Comparison of ENCODE assay signal across 28 cellular contexts in the genomic region with DNA sequence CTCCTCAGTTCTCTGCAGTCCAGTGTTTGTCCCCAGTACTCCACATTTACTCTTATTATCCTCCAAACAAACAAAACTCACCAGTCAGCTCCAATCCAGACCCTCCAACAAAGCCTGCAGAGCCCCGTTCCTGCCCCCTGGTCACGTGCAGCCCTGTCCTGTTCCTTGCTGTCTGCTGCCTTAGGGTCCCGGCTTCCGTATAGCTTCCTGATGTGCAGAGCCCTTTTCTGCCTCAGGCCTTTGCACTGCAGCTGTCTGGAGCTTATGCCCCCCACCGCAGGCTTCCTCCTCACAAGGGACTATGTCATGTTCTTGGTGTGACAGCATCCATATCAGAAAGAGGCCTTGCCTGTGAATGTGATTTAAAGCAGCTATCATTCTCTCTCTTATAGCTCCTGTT.
"Had no signal": no experiment of that assay in that cellular context is flagged by ENCODE, and none has a peak within 500 bp of the region (broad histone marks: within the 10 kb centered on the region; RNA-seq: fewer than 3 reads in every experiment).

No MANE protein-coding gene starts in this region.

- H3K9me3 Mint-ChIP-seq: activated T-cell treated with anti-CD3 and anti-CD28 coated beads, Interleukin-2, amount 50 U/mL, for 4 hours; activated T-helper 17 cell treated with anti-CD3 and anti-CD28 coated beads, Interleukin-2, amount 50 U/mL, for 72 hours; central memory CD8-positive, alpha-beta T cell; WTC11 had no signal

- H3K27ac Mint-ChIP-seq: activated CD4-positive, alpha-beta memory T cell treated with anti-CD3 and anti-CD28 coated beads, Interleukin-2, amount 10 ng/mL, durations not matched to agents 7 days and 5 days; activated CD4-positive, alpha-beta T cell treated with anti-CD3 and anti-CD28 coated beads, Interleukin-2, amount 10 ng/mL, durations not matched to agents 7 days and 5 days; activated naive CD8-positive, alpha-beta T cell; activated T-helper 17 cell treated with anti-CD3 and anti-CD28 coated beads, Interleukin-2, amount 50 U/mL, for 72 hours; effector memory CD8-positive, alpha-beta T cell had no signal

- H3K9me3 ChIP-seq: esophagus squamous epithelium, gastroesophageal sphincter had no signal

- H3K36me3 Mint-ChIP-seq: activated naive CD8-positive, alpha-beta T cell; WTC11 had no signal

- H3K36me3 ChIP-seq: brain microvascular endothelial cell, esophagus squamous epithelium, gastroesophageal sphincter had no signal

- H3K4me3 ChIP-seq: esophagus squamous epithelium, gastroesophageal sphincter had no signal

- H3K27me3 ChIP-seq: brain microvascular endothelial cell, esophagus squamous epithelium, gastroesophageal sphincter had no signal

- H3K4me1 Mint-ChIP-seq: activated CD4-positive, alpha-beta memory T cell treated with anti-CD3 and anti-CD28 coated beads, Interleukin-2, amount 10 ng/mL, durations not matched to agents 7 days and 5 days; activated CD4-positive, alpha-beta T cell treated with anti-CD3 and anti-CD28 coated beads, Interleukin-2, amount 10 ng/mL, durations not matched to agents 7 days and 5 days; activated T-helper 17 cell treated with anti-CD3 and anti-CD28 coated beads, Interleukin-2, amount 50 U/mL, for 72 hours; central memory CD8-positive, alpha-beta T cell had no signal

- DNase-seq: activated CD4-positive, alpha-beta memory T cell treated with anti-CD3 and anti-CD28 coated beads, Interleukin-2, amount 10 ng/mL, durations not matched to agents 7 days and 5 days; activated CD4-positive, alpha-beta T cell treated with anti-CD3 and anti-CD28 coated beads for 1 hour; activated CD4-positive, alpha-beta T cell treated with anti-CD3 and anti-CD28 coated beads for 4 hours; activated CD4-positive, alpha-beta T cell treated with anti-CD3 and anti-CD28 coated beads, Interleukin-2, amount 10 ng/mL, durations not matched to agents 7 days and 5 days; activated CD4-positive, alpha-beta T cell treated with anti-CD3 and anti-CD28 coated beads, Interleukin-2, amount 50 U/mL, for 4 hours; activated CD8-positive, alpha-beta memory T cell treated with anti-CD3 and anti-CD28 coated beads, Interleukin-2, amount 50 U/mL, for 48 hours; activated effector memory CD4-positive, alpha-beta T cell treated with Interleukin-2 at 50 U/mL for 16 hours; activated gamma-delta T cell treated with Interleukin-2 at 50 U/mL for 16 hours; activated naive CD4-positive, alpha-beta T cell treated with anti-CD3 and anti-CD28 coated beads, Interleukin-2, amount 50 U/mL, for 16 hours; activated naive CD4-positive, alpha-beta T cell treated with Interleukin-2 at 50 U/mL for 16 hours; activated T-cell treated with anti-CD3 and anti-CD28 coated beads, Interleukin-2, amount 50 U/mL, for 4 hours; amniotic stem cell; anterior cingulate cortex; brain microvascular endothelial cell; cortex of kidney; dermis blood vessel endothelial cell; effector CD4-positive, alpha-beta T cell; effector memory CD8-positive, alpha-beta T cell; esophagus squamous epithelium; foreskin melanocyte; T-helper 2 cell had no signal

- H3K27ac ChIP-seq: brain microvascular endothelial cell, epithelial cell of prostate, esophagus squamous epithelium, gastroesophageal sphincter, VCaP had no signal

- H3K27me3 Mint-ChIP-seq: activated CD4-positive, alpha-beta memory T cell treated with anti-CD3 and anti-CD28 coated beads, Interleukin-2, amount 10 ng/mL, durations not matched to agents 7 days and 5 days; activated CD4-positive, alpha-beta T cell treated with anti-CD3 and anti-CD28 coated beads, Interleukin-2, amount 10 ng/mL, durations not matched to agents 7 days and 5 days had no signal

- H3K4me3 Mint-ChIP-seq: activated CD4-positive, alpha-beta memory T cell treated with anti-CD3 and anti-CD28 coated beads, Interleukin-2, amount 10 ng/mL, durations not matched to agents 7 days and 5 days; activated CD4-positive, alpha-beta T cell treated with anti-CD3 and anti-CD28 coated beads, Interleukin-2, amount 10 ng/mL, durations not matched to agents 7 days and 5 days; activated naive CD8-positive, alpha-beta T cell; activated T-cell treated with anti-CD3 and anti-CD28 coated beads, Interleukin-2, amount 50 U/mL, for 4 hours; activated T-helper 17 cell treated with anti-CD3 and anti-CD28 coated beads, Interleukin-2, amount 50 U/mL, for 72 hours; central memory CD8-positive, alpha-beta T cell; effector memory CD8-positive, alpha-beta T cell; WTC11 had no signal
